Comparison of ENCODE assay signal across 22 cellular contexts in the genomic region with DNA sequence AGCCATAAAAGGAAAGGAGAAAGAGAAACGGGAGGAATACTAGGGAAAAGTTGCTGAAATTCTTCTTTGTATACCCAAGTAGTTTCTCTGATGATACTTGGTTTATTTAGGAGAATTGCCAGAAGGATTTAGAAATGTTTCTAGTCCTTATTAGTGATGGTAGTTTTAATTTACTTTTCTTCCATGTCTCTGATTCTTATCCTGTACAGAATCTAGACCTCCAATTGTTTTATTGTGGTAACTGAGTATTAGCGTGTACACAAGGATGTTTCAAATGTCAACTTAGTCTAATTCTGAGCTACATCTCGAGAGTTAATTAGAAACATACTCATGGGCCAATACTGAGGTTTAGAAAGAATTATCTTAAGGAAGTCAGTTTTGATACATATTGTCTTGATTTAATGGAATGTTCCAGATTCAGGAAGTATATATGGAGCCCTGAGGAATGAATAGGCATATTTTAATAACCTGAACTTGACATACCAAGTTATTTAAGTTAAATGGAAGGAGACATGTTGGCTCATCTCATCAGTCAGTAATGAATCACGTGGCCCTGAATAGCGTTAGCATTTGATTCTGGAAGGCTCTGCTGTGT.
A peak's percentile ranks its signal among the peaks of the same experiment; 100 is the strongest.
DNase-seq lines count a peak whose midpoint lies in the region; ATAC-seq, FAIRE-seq and TF ChIP-seq lines count a peak whose summit lies in the region.
"Had no signal": no experiment of that assay in that cellular context is flagged by ENCODE, and none has a peak within 500 bp of the region (broad histone marks: within the 10 kb centered on the region; RNA-seq: fewer than 3 reads in every experiment).

No MANE protein-coding gene starts in this region.

- H3K27me3 Mint-ChIP-seq in stimulated activated naive B cell treated with anti-CD40 and anti-IgM and Interleukin-4, amounts not matched to agents 10 μg/mL and 1 μg/mL and 100 μg/mL, for 72 hours, result no peaks in the 10 kb centered on the region
- H3K27me3 Mint-ChIP-seq: B cell had no signal

- peak overlapping the region; percentile 67 for H3K4me2 ChIP-seq in endothelial cell of umbilical vein (ENCODE audit: insufficient read depth, low read length)
- H3K4me2 ChIP-seq: PC-9 had no signal

- dilution Hi-C loops in endothelial cell of umbilical vein (cut with MboI; ENCODE audit: extremely low pct_ligation_motif_present, low sequenced_read_pairs), result no loop called here

- TF ChIP-seq POLR2A in endothelial cell of umbilical vein (IDR thresholded peaks at IDR 0.05; ENCODE audit: low read depth, low read length), result no peak

- no TSS peak for BruUV-seq in endothelial cell of umbilical vein (replicated peaks; lab: Mats Ljungman, UMichigan)

- H3K79me2 ChIP-seq in endothelial cell of umbilical vein (ENCODE audit: control insufficient read depth, insufficient read depth, low read length), result no peaks in the 10 kb centered on the region

- POLR2A ChIA-PET in BJ (lab: Charles Lee), result no interaction called here
- POLR2A ChIA-PET in endothelial cell of umbilical vein (lab: Charles Lee), result no interaction called here

- H3K36me3 Mint-ChIP-seq in stimulated activated naive B cell treated with anti-CD40 and anti-IgM and Interleukin-4, amounts not matched to agents 10 μg/mL and 1 μg/mL and 100 μg/mL, for 72 hours, result no peaks in the 10 kb centered on the region
- H3K36me3 Mint-ChIP-seq: IgD-negative memory B cell, immature natural killer cell had no signal

- H3K9ac ChIP-seq in SK-N-MC (ENCODE audit: insufficient read length), result peak overlapping the region; percentile 1
- H3K9ac ChIP-seq in endothelial cell of umbilical vein (replicated peaks; ENCODE audit: extremely low read depth, insufficient read depth, low read length), result peak overlapping the region; percentile 9

- no peak overlapping the region for H3K4me3 Mint-ChIP-seq in stimulated activated naive B cell treated with anti-CD40 and anti-IgM and Interleukin-4, amounts not matched to agents 10 μg/mL and 1 μg/mL and 100 μg/mL, for 72 hours
- H3K4me3 Mint-ChIP-seq: activated CD4-positive, alpha-beta T cell treated with anti-CD3 and anti-CD28 coated beads, Interleukin-2, amount 10 ng/mL, durations not matched to agents 24 days and 14 days; activated naive CD4-positive, alpha-beta T cell treated with anti-CD3 and anti-CD28 coated beads for 36 hours; B cell; IgD-negative memory B cell; immature natural killer cell; neural crest cell; stimulated activated naive CD8-positive, alpha-beta T cell treated with anti-CD3 and anti-CD28 coated beads, Interleukin-15, Interleukin-2, amounts not matched to agents 100 ng/mL and 50 ng/mL, for 24 hours had no signal

- H3K27ac ChIP-seq in SK-N-MC (peak overlapping the region; percentile 87), endothelial cell of umbilical vein (ENCODE audit: insufficient read depth, low read depth, low read length) (peak overlapping the region; percentile 28), substantia nigra (ENCODE audit: low read depth, low read length, poor library complexity, severe bottlenecking) (no peak overlapping the region)
- H3K27ac ChIP-seq: breast epithelium, PC-9, uterus had no signal

- DNase-seq in BJ (ENCODE audit: low read depth) (peak; percentile 92), SK-N-MC (ENCODE audit: low read depth, low spot score) (peak; percentile 78), endothelial cell of umbilical vein (ENCODE audit: low read depth, low spot score) (peak; percentile 66), skeletal muscle cell (ENCODE audit: low read depth) (peak; percentile 39), 8988T (no peak), substantia nigra (lab: John Stamatoyannopoulos, UW) (no peak)
- DNase-seq in NK-92 treated with Interleukin-12 subunit alpha and Interleukin-12 subunit beta, amount 100 ng/mL, for 24 hours (lab: John Stamatoyannopoulos, UW), result no peak
- no peak for DNase-seq in stimulated activated naive B cell treated with anti-CD40 and anti-IgM and Interleukin-4, amounts not matched to agents 10 μg/mL and 1 μg/mL and 100 μg/mL, for 72 hours
- DNase-seq: activated CD4-positive, alpha-beta T cell treated with anti-CD3 and anti-CD28 coated beads, Interleukin-2, amount 10 ng/mL, durations not matched to agents 24 days and 14 days; activated naive CD4-positive, alpha-beta T cell treated with anti-CD3 and anti-CD28 coated beads for 36 hours; effector memory CD4-positive, alpha-beta T cell; immature natural killer cell; NCI-H1092; NCI-H748 treated with DMSO at 0.1 percent for 48 hours; PC-9; uterus had no signal

- intact Hi-C loops in endothelial cell of umbilical vein (cut with micrococcal nuclease), result loop anchor here (5.0 kb wide), 1 partner anchor 46 kb away; no protein-coding TSS in a partner anchor

- TF ChIP-seq CTCF in BJ (IDR thresholded peaks at IDR 0.05; ENCODE audit: insufficient read depth, low read depth, low read length), result no peak
- TF ChIP-seq CTCF in endothelial cell of umbilical vein (IDR thresholded peaks at IDR 0.05; ENCODE audit: extremely low read depth in 1 of 2, insufficient read depth in 1 of 2, low read depth in 1 of 2, low read length in 2 of 2), result no peak

- no peaks in the 10 kb centered on the region for H3K9me3 ChIP-seq in SK-N-MC (ENCODE audit: low read depth, low read length)
- H3K9me3 ChIP-seq in endothelial cell of umbilical vein (replicated peaks; ENCODE audit: control insufficient read depth, insufficient read depth, low read length), result no peaks in the 10 kb centered on the region
- H3K9me3 ChIP-seq: breast epithelium, uterus had no signal

- peak; percentile 64 for FAIRE-seq in endothelial cell of umbilical vein (lab: Jason Lieb, UNC)
- FAIRE-seq: GM18507 had no signal

- no peaks in the 10 kb centered on the region for H3K4me1 Mint-ChIP-seq in stimulated activated naive B cell treated with anti-CD40 and anti-IgM and Interleukin-4, amounts not matched to agents 10 μg/mL and 1 μg/mL and 100 μg/mL, for 72 hours
- H3K4me1 Mint-ChIP-seq: activated CD4-positive, alpha-beta T cell treated with anti-CD3 and anti-CD28 coated beads, Interleukin-2, amount 10 ng/mL, durations not matched to agents 24 days and 14 days; B cell; IgD-negative memory B cell; immature natural killer cell had no signal

- H3K36me3 ChIP-seq in BJ (ENCODE audit: control insufficient read depth, insufficient read depth, low read length) (no peaks in the 10 kb centered on the region), SK-N-MC (ENCODE audit: insufficient read depth, low read length) (no peaks in the 10 kb centered on the region), endothelial cell of umbilical vein (ENCODE audit: control insufficient read depth in 2 of 2, extremely low read depth in 1 of 2, insufficient read depth in 2 of 2, low read length in 2 of 2) (no peaks in the 10 kb centered on the region)
- H3K36me3 ChIP-seq: breast epithelium, uterus had no signal

- H3K9me1 ChIP-seq in endothelial cell of umbilical vein (replicated peaks; ENCODE audit: control insufficient read depth, extremely low read depth, insufficient read depth, low read length), result no peaks in the 10 kb centered on the region

- H3K9me3 Mint-ChIP-seq in stimulated activated naive B cell treated with anti-CD40 and anti-IgM and Interleukin-4, amounts not matched to agents 10 μg/mL and 1 μg/mL and 100 μg/mL, for 72 hours, result no peaks in the 10 kb centered on the region
- H3K9me3 Mint-ChIP-seq: activated CD4-positive, alpha-beta T cell treated with anti-CD3 and anti-CD28 coated beads, Interleukin-2, amount 10 ng/mL, durations not matched to agents 24 days and 14 days; activated naive CD4-positive, alpha-beta T cell treated with anti-CD3 and anti-CD28 coated beads for 36 hours; IgD-negative memory B cell; immature natural killer cell; neural crest cell; stimulated activated naive CD8-positive, alpha-beta T cell treated with anti-CD3 and anti-CD28 coated beads, Interleukin-15, Interleukin-2, amounts not matched to agents 100 ng/mL and 50 ng/mL, for 24 hours had no signal

- peak overlapping the region; percentile 23 for H2AFZ ChIP-seq in endothelial cell of umbilical vein (ENCODE audit: low read depth, low read length)
- H2AFZ ChIP-seq: PC-9 had no signal

- H3K27me3 ChIP-seq in BJ (ENCODE audit: control insufficient read depth, insufficient read depth, low read length), result no peaks in the 10 kb centered on the region
- no peaks in the 10 kb centered on the region for H3K27me3 ChIP-seq in endothelial cell of umbilical vein (ENCODE audit: control insufficient read depth in 2 of 2, insufficient read depth in 2 of 2, low read length in 2 of 2)
- H3K27me3 ChIP-seq: breast epithelium, uterus had no signal

- no peak for ATAC-seq in stimulated activated naive B cell treated with anti-CD40 and anti-IgM and Interleukin-4, amounts not matched to agents 10 μg/mL and 1 μg/mL and 100 μg/mL, for 72 hours (replicated peaks)

- no peak overlapping the region for H3K27ac Mint-ChIP-seq in stimulated activated naive B cell treated with anti-CD40 and anti-IgM and Interleukin-4, amounts not matched to agents 10 μg/mL and 1 μg/mL and 100 μg/mL, for 72 hours
- H3K27ac Mint-ChIP-seq: activated CD4-positive, alpha-beta T cell treated with anti-CD3 and anti-CD28 coated beads, Interleukin-2, amount 10 ng/mL, durations not matched to agents 24 days and 14 days; activated naive CD4-positive, alpha-beta T cell treated with anti-CD3 and anti-CD28 coated beads for 36 hours; B cell; IgD-negative memory B cell; immature natural killer cell; stimulated activated naive CD8-positive, alpha-beta T cell treated with anti-CD3 and anti-CD28 coated beads, Interleukin-15, Interleukin-2, amounts not matched to agents 100 ng/mL and 50 ng/mL, for 24 hours had no signal

- H4K20me1 ChIP-seq in endothelial cell of umbilical vein (replicated peaks; ENCODE audit: control insufficient read depth, extremely low read depth, insufficient read depth, low read length), result no peaks in the 10 kb centered on the region

- H3K4me1 ChIP-seq in endothelial cell of umbilical vein (ENCODE audit: control insufficient read depth, extremely low read depth, insufficient read depth, low read length), result peaks cover 16% of the 10 kb centered on the region
- H3K4me1 ChIP-seq: breast epithelium, uterus had no signal

- H3K4me3 ChIP-seq in BJ (ENCODE audit: low read depth, low read length) (no peak overlapping the region), SK-N-MC (peak overlapping the region; percentile 59), endothelial cell of umbilical vein (replicated peaks in 1 of 3; ENCODE audit: insufficient read depth in 1 of 3, low read depth in 1 of 3, low read length in 3 of 3) (peak overlapping the region in 1 of 3 experiments; percentile 17), skeletal muscle cell (ENCODE audit: low read depth, low read length) (no peak overlapping the region)
- H3K4me3 ChIP-seq: breast epithelium, PC-9, uterus had no signal

- CTCF ChIA-PET in BJ (lab: Yijun Ruan, JAX) (no interaction called here), endothelial cell of umbilical vein (lab: Charles Lee) (interaction anchor here (1.0 to 1.4 kb wide), 3 partner anchors 11 to 229 kb away, joined by 3 to 7 read pairs (median 3); no protein-coding TSS in a partner anchor)

TF ChIP-seq in endothelial cell of umbilical vein, 7 proteins besides CTCF, POLR2A, EP300 and RAD21 (continues in another document):
- TF ChIP-seq GATA2 (IDR thresholded peaks at IDR 0.05; ENCODE audit: insufficient read depth, insufficient read length, low read depth, low read length) (no peak), EZH2 (IDR thresholded peaks at IDR 0.05; ENCODE audit: borderline replicate concordance, low read depth, low read length, severe bottlenecking) (no peak), MYC (IDR thresholded peaks at IDR 0.05; ENCODE audit: low read depth, low read length) (no peak)

Comparison
In these comparisons a context has a peak if more than half of its experiments do, and no peak if none do; other contexts are left out.
1. DNase-seq: peak in BJ (single experiment), SK-N-MC (single experiment), endothelial cell of umbilical vein (single experiment) and skeletal muscle cell (single experiment); none in 8988T (single experiment), NK-92 treated with Interleukin-12 subunit alpha and Interleukin-12 subunit beta, amount 100 ng/mL, for 24 hours (single experiment), substantia nigra (0 of 49) and stimulated activated naive B cell treated with anti-CD40 and anti-IgM and Interleukin-4, amounts not matched to agents 10 μg/mL and 1 μg/mL and 100 μg/mL, for 72 hours (single experiment).